ENCODE assay signal across 1 cellular context in genomic region chr4:152777488-152777887, GRCh38.
TF ChIP-seq lines count a peak whose summit lies in the region.

No MANE protein-coding gene starts in this region.

TF ChIP-seq in neural cell, 6 proteins besides CTCF, POLR2A, EP300 and RAD21 (continued from another document):
- TF ChIP-seq POLR2AphosphoS5 (IDR thresholded peaks at IDR 0.05) (no peak), TAF1 (IDR thresholded peaks at IDR 0.05; ENCODE audit: low read depth) (no peak), MXI1 (conservative IDR thresholded peaks at IDR 0.05; ENCODE audit: poor library complexity, severe bottlenecking) (no peak), EZH2 (IDR thresholded peaks at IDR 0.05; ENCODE audit: borderline replicate concordance, insufficient read depth, low read length, poor library complexity, severe bottlenecking) (no peak)
